In genomic region chr7:11620406-11620805, GRCh38 we compare ENCODE assay signal across 21 cellular contexts.
"Had no signal": no experiment of that assay in that cellular context is flagged by ENCODE, and none has a peak within 500 bp of the region (broad histone marks: within the 10 kb centered on the region; RNA-seq: fewer than 3 reads in every experiment).

No MANE protein-coding gene starts in this region.

- H3K27ac ChIP-seq: dorsolateral prefrontal cortex, neural progenitor cell, psoas muscle, skin epidermis, spleen, suprapubic skin, transverse colon, vagina had no signal

- H2AFZ ChIP-seq: neural progenitor cell had no signal

- H3K9ac ChIP-seq: neural progenitor cell had no signal

- H3K36me3 ChIP-seq: neural progenitor cell, spleen, suprapubic skin, transverse colon, vagina had no signal

- ATAC-seq: mucosa of descending colon; psoas muscle; right cardiac atrium; stimulated activated naive B cell treated with anti-CD40 and anti-IgM and Interleukin-4, amounts not matched to agents 10 μg/mL and 1 μg/mL and 100 μg/mL, for 72 hours had no signal

- H3K36me3 Mint-ChIP-seq: mesothelial cell of epicardium; naive B cell; stimulated activated naive B cell treated with anti-CD40 and anti-IgM and Interleukin-4, amounts not matched to agents 10 μg/mL and 1 μg/mL and 100 μg/mL, for 72 hours had no signal

- H3K4me3 Mint-ChIP-seq: mesothelial cell of epicardium; naive B cell; nephron; neural progenitor cell; stimulated activated naive B cell treated with anti-CD40 and anti-IgM and Interleukin-4, amounts not matched to agents 10 μg/mL and 1 μg/mL and 100 μg/mL, for 72 hours; stimulated activated naive CD8-positive, alpha-beta T cell treated with anti-CD3 and anti-CD28 coated beads, Interleukin-15, Interleukin-2, amounts not matched to agents 100 ng/mL and 50 ng/mL, for 24 hours had no signal

- H3K9me3 Mint-ChIP-seq: mesothelial cell of epicardium; nephron; stimulated activated naive CD8-positive, alpha-beta T cell treated with anti-CD3 and anti-CD28 coated beads, Interleukin-15, Interleukin-2, amounts not matched to agents 100 ng/mL and 50 ng/mL, for 24 hours had no signal

- H3K4me3 ChIP-seq: mucosa of descending colon, neural progenitor cell, psoas muscle, skin epidermis, spleen, suprapubic skin, transverse colon, vagina had no signal

- FAIRE-seq: colon, frontal cortex, keratinocyte had no signal

- H3K4me1 Mint-ChIP-seq: mesothelial cell of epicardium; naive B cell; stimulated activated naive B cell treated with anti-CD40 and anti-IgM and Interleukin-4, amounts not matched to agents 10 μg/mL and 1 μg/mL and 100 μg/mL, for 72 hours had no signal

- DNase-seq: dorsolateral prefrontal cortex; effector CD4-positive, alpha-beta T cell; mesenchymal stem cell; mucosa of descending colon; naive B cell; psoas muscle; right cardiac atrium; spleen; stimulated activated CD4-positive, alpha-beta T cell treated with anti-CD3 and anti-CD28 coated beads, Interleukin-4, amount 100 ng/mL, for 4 hours; stimulated activated naive B cell treated with anti-CD40 and anti-IgM and Interleukin-4, amounts not matched to agents 10 μg/mL and 1 μg/mL and 100 μg/mL, for 72 hours; transverse colon had no signal

- H3K27ac Mint-ChIP-seq: mesothelial cell of epicardium; naive B cell; nephron; neural progenitor cell; stimulated activated naive B cell treated with anti-CD40 and anti-IgM and Interleukin-4, amounts not matched to agents 10 μg/mL and 1 μg/mL and 100 μg/mL, for 72 hours; stimulated activated naive CD8-positive, alpha-beta T cell treated with anti-CD3 and anti-CD28 coated beads, Interleukin-15, Interleukin-2, amounts not matched to agents 100 ng/mL and 50 ng/mL, for 24 hours had no signal

- H3K4me1 ChIP-seq: neural progenitor cell, psoas muscle, spleen, suprapubic skin, transverse colon, vagina had no signal

- H3K27me3 Mint-ChIP-seq: naive B cell; stimulated activated naive B cell treated with anti-CD40 and anti-IgM and Interleukin-4, amounts not matched to agents 10 μg/mL and 1 μg/mL and 100 μg/mL, for 72 hours; stimulated activated naive CD8-positive, alpha-beta T cell treated with anti-CD3 and anti-CD28 coated beads, Interleukin-15, Interleukin-2, amounts not matched to agents 100 ng/mL and 50 ng/mL, for 24 hours had no signal

- H3K27me3 ChIP-seq: dorsolateral prefrontal cortex, neural progenitor cell, spleen, suprapubic skin, transverse colon, vagina had no signal

- H3K9me3 ChIP-seq: psoas muscle, suprapubic skin, transverse colon, vagina had no signal

- H3K4me2 ChIP-seq: neural progenitor cell had no signal
